ENCODE assay signal across 22 cellular contexts in genomic region chr1:198528376-198528775, GRCh38. TPM values are rescaled to one million over a fixed set of nuclear protein-coding genes. Genes with fewer than 3 reads are reported as not detected.
DNase-seq lines count a peak whose midpoint lies in the region; ATAC-seq and TF ChIP-seq lines count a peak whose summit lies in the region.
"Had no signal": no experiment of that assay in that cellular context is flagged by ENCODE, and none has a peak within 500 bp of the region (broad histone marks: within the 10 kb centered on the region; RNA-seq: fewer than 3 reads in every experiment).

No MANE protein-coding gene starts in this region.

- no CpG with 5 or more reads among the region's 1 CpG for WGBS in mesenchymal stem cell
- 81 to 94% methylated on average over 1 of the region's 1 CpG for WGBS in sigmoid colon, 2 donors

- ATAC-seq in HG03139 (IDR thresholded peaks at IDR 0.05; ENCODE audit: unreplicated experiment), result no peak
- ATAC-seq: activated CD8-positive, alpha-beta memory T cell treated with anti-CD3 and anti-CD28 coated beads, Interleukin-2, amount 10 ng/mL, durations not matched to agents 7 days and 5 days had no signal

- no peak overlapping the region for H3K23ac ChIP-seq in mesenchymal stem cell (ENCODE audit: low read length in 2 of 2)

- H3K4ac ChIP-seq in mesenchymal stem cell (ENCODE audit: low read depth in 1 of 2, low read length in 2 of 2), result no peak overlapping the region

- no peak overlapping the region for H2AK5ac ChIP-seq in mesenchymal stem cell (ENCODE audit: low read length, severe bottlenecking)

- TF ChIP-seq EP300 in sigmoid colon (IDR thresholded peaks at IDR 0.05), result no peak

- no peaks in the 10 kb centered on the region for H3K79me1 ChIP-seq in mesenchymal stem cell (replicated peaks; ENCODE audit: low read length, poor library complexity, severe bottlenecking)

- no peak overlapping the region for H3K4me2 ChIP-seq in mesenchymal stem cell (ENCODE audit: low read length, poor library complexity, severe bottlenecking)
- H3K4me2 ChIP-seq: neural progenitor cell had no signal

- H3K4me3 ChIP-seq in cardiac fibroblast (replicated peaks in 1 of 2; ENCODE audit: low read depth in 2 of 2, low read length in 2 of 2), result no peak overlapping the region
- H3K4me3 ChIP-seq in mesenchymal stem cell (ENCODE audit: insufficient read depth in 1 of 2, low read depth in 1 of 2, low read length in 2 of 2), result no peak overlapping the region
- H3K4me3 ChIP-seq in sigmoid colon, result no peak overlapping the region
- H3K4me3 ChIP-seq: ascending aorta, dorsolateral prefrontal cortex, neural progenitor cell, right atrium auricular region had no signal

- intact Hi-C loops in sigmoid colon (cut with DNase I), result no loop called here

- no peak overlapping the region for H3K27ac ChIP-seq in mesenchymal stem cell (ENCODE audit: low read length, poor library complexity, severe bottlenecking)
- H3K27ac ChIP-seq in sigmoid colon, result no peak overlapping the region
- H3K27ac ChIP-seq: ascending aorta, dorsolateral prefrontal cortex, neural progenitor cell, right atrium auricular region had no signal

- H3K36me3 ChIP-seq in mesenchymal stem cell (ENCODE audit: control insufficient read depth in 1 of 2, insufficient read depth in 2 of 2, low read depth in 1 of 2, low read length in 2 of 2) (no peaks in the 10 kb centered on the region), sigmoid colon (no peaks in the 10 kb centered on the region)
- H3K36me3 ChIP-seq: ascending aorta, neural progenitor cell, right atrium auricular region had no signal

- no peak overlapping the region for H2BK120ac ChIP-seq in mesenchymal stem cell (ENCODE audit: low read depth, low read length)

- DNase-seq in EH (ENCODE audit: low read depth) (peak; percentile 61), M059J (ENCODE audit: low read depth) (peak; percentile 58), cardiac fibroblast (ENCODE audit: low read depth in 2 of 2) (peak; percentile 54 to 75), mesenchymal stem cell (peak; percentile 32), hepatic stellate cell (ENCODE audit: low spot score) (no peak), NCI-H510A treated with DMSO at 0.1 percent for 48 hours (lab: John Stamatoyannopoulos, UW) (no peak), sigmoid colon (no peak)
- DNase-seq: activated CD4-positive, CD25-positive, alpha-beta regulatory T cell treated with anti-CD3 and anti-CD28 coated beads, Interleukin-2, amount 50 U/mL, for 72 hours; activated CD8-positive, alpha-beta memory T cell treated with anti-CD3 and anti-CD28 coated beads, Interleukin-2, amount 10 ng/mL, durations not matched to agents 7 days and 5 days; activated gamma-delta T cell; DMS 273 treated with DMSO at 0.1 percent for 48 hours; dorsolateral prefrontal cortex; midbrain; SHP77; stimulated activated CD4-positive, alpha-beta T cell treated with anti-CD3 and anti-CD28 coated beads, Interleukin-2, amount 100 ng/mL, for 24 hours had no signal

- H2AFZ ChIP-seq in mesenchymal stem cell (ENCODE audit: low read depth, low read length), result no peak overlapping the region
- H2AFZ ChIP-seq: neural progenitor cell had no signal

- H3K4me1 ChIP-seq in mesenchymal stem cell (ENCODE audit: control insufficient read depth, insufficient read depth, low read depth, low read length) (no peaks in the 10 kb centered on the region), sigmoid colon (no peaks in the 10 kb centered on the region)
- H3K4me1 ChIP-seq: ascending aorta, right atrium auricular region had no signal

- H2BK5ac ChIP-seq in mesenchymal stem cell (ENCODE audit: low read depth, low read length, poor library complexity, severe bottlenecking), result no peak overlapping the region

- H3K9ac ChIP-seq in mesenchymal stem cell (ENCODE audit: low read length), result no peak overlapping the region
- H3K9ac ChIP-seq: neural progenitor cell had no signal

- H4K8ac ChIP-seq in mesenchymal stem cell (ENCODE audit: low read length), result no peak overlapping the region

- TF ChIP-seq CTCF in cardiac fibroblast (IDR thresholded peaks at IDR 0.05; ENCODE audit: low read depth, low read length) (no peak), sigmoid colon (IDR thresholded peaks at IDR 0.05) (no peak)

- H4K91ac ChIP-seq in mesenchymal stem cell (ENCODE audit: low read length), result no peak overlapping the region

- H2BK12ac ChIP-seq in mesenchymal stem cell (ENCODE audit: low read length in 2 of 2), result no peak overlapping the region

- TF ChIP-seq POLR2A in sigmoid colon (IDR thresholded peaks at IDR 0.05), result no peak

- no peaks in the 10 kb centered on the region for H3K9me3 ChIP-seq in mesenchymal stem cell (ENCODE audit: control insufficient read depth, low read length)
- no peaks in the 10 kb centered on the region for H3K9me3 ChIP-seq in sigmoid colon
- H3K9me3 ChIP-seq: ascending aorta, right atrium auricular region had no signal

- no peak overlapping the region for H3K18ac ChIP-seq in mesenchymal stem cell (ENCODE audit: low read depth in 1 of 2, low read length in 2 of 2)

- H3K14ac ChIP-seq in mesenchymal stem cell (ENCODE audit: low read length in 2 of 2), result no peak overlapping the region

- no peak overlapping the region for H2BK15ac ChIP-seq in mesenchymal stem cell (ENCODE audit: low read depth, poor library complexity, severe bottlenecking)

- H3K27me3 ChIP-seq in mesenchymal stem cell (ENCODE audit: control insufficient read depth in 1 of 2, insufficient read depth in 1 of 2, low read length in 2 of 2) (no peaks in the 10 kb centered on the region), sigmoid colon (no peaks in the 10 kb centered on the region)
- H3K27me3 ChIP-seq: ascending aorta, dorsolateral prefrontal cortex, neural progenitor cell, right atrium auricular region had no signal

RNA-seq across cellular contexts. Expression of gene ATP6V1G3, which starts 12.1 kb away (rescaled TPM):
- total RNA-seq in M059J (2014; rRNA removed; shearing (Covaris generic)), result 0.84 TPM in 1 of 2 replicates, not detected in the other
- 0.28 TPM for polyA plus RNA-seq in mesenchymal stem cell (2013, experiment 1 of 2)
- polyA plus RNA-seq in mesenchymal stem cell (2013, experiment 2 of 2), result 0.11 TPM
- not detected for total RNA-seq in sigmoid colon
- not detected for polyA plus RNA-seq in sigmoid colon
- total RNA-seq: activated CD8-positive, alpha-beta memory T cell treated with anti-CD3 and anti-CD28 coated beads, Interleukin-2, amount 10 ng/mL, durations not matched to agents 7 days and 5 days; ascending aorta; dorsolateral prefrontal cortex; right atrium auricular region; subcutaneous adipose tissue had no signal
- polyA plus RNA-seq: BJ, esophagus had no signal

Comparison
In these comparisons a context has a peak if more than half of its experiments do, and no peak if none do; other contexts are left out.
1. DNase-seq: peak in EH (single experiment), M059J (single experiment), cardiac fibroblast (2 of 2) and mesenchymal stem cell (single experiment); none in hepatic stellate cell (single experiment), NCI-H510A treated with DMSO at 0.1 percent for 48 hours (single experiment) and sigmoid colon (single experiment).